32 cellular contexts compared by ENCODE assay signal in the genomic region with DNA sequence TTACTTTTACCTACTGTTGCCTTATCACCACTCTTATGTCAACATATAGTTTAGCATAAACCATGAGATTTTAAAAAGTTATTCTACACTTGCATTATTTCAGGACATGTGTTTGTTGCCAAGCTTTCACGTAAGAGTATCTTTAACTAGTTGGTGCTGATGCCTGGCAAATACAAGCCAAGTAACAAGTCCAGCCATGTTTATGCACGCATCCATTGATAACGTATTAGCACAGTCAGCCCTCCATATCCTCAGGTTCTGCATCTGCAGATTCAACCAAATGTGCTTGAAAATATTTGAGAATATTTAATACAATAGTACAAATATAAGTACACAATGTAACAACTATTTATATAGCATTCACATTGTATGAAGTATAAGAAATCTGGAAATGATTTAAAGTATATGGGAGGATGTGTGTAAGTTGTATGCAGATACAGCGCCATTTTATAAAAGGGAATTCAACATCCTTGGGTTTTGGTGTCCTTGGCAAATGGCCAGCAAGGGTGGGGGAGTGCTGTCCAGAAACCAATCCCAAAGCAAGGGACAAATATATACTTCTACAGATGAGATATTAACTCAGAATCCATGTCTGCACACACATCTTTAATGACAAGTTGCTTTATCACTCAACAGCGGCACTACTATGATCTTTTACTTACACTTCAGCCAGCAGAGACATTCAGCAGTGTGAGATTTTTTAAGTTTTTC. TPM values are rescaled to one million over a fixed set of nuclear protein-coding genes. Genes with fewer than 3 reads are reported as not detected.
DNase-seq lines count a peak whose midpoint lies in the region; ATAC-seq, FAIRE-seq and TF ChIP-seq lines count a peak whose summit lies in the region.
"Had no signal": no experiment of that assay in that cellular context is flagged by ENCODE, and none has a peak within 500 bp of the region (broad histone marks: within the 10 kb centered on the region; RNA-seq: fewer than 3 reads in every experiment).

No MANE protein-coding gene starts in this region.

- H3K36me3 Mint-ChIP-seq in CD4-positive, alpha-beta T cell (ENCODE audit: low read depth): peaks cover 97% of the 10 kb centered on the region
- peaks cover 5% of the 10 kb centered on the region for H3K36me3 Mint-ChIP-seq in T-helper 17 cell (ENCODE audit: low read depth)

- no peak overlapping the region for H3K4ac ChIP-seq in H1 (replicated peaks; ENCODE audit: insufficient read length, low read depth, low read length)

- no peak overlapping the region for H4K91ac ChIP-seq in H1 (replicated peaks; ENCODE audit: insufficient read length, low read length)

- WGBS in H1 (ENCODE audit: extremely low coverage in 1 of 2, insufficient coverage in 1 of 2, insufficient read length in 1 of 2, insufficient replicate concordance in 2 of 2, low coverage in 1 of 2, low lambda C conversion rate in 2 of 2, missing lambda C conversion rate in 1 of 2), 2 experiments: 94% methylated on average over 5 of the region's 5 CpGs; no CpG with 5 or more reads in 1 of the 2 experiments

- peaks cover 18 to 53% of the 10 kb centered on the region in 2 experiments for H3K79me2 ChIP-seq in H1 (ENCODE audit: control insufficient read depth in 1 of 2, insufficient read depth in 2 of 2, low read length in 2 of 2)

- no peak overlapping the region for H3K4me3 Mint-ChIP-seq in CD4-positive, alpha-beta T cell
- H3K4me3 Mint-ChIP-seq in T-helper 17 cell: no peak overlapping the region
- H3K4me3 Mint-ChIP-seq: effector memory CD8-positive, alpha-beta T cell; neural progenitor cell; stimulated activated naive CD8-positive, alpha-beta T cell treated with anti-CD3 and anti-CD28 coated beads, Interleukin-15, amount 100 ng/mL, for 72 hours had no signal

- no peak overlapping the region for H3K56ac ChIP-seq in H1 (replicated peaks; ENCODE audit: insufficient read length, low read depth, low read length)

- H3K27ac ChIP-seq in CD4-positive, alpha-beta T cell (ENCODE audit: low read depth, low read length): no peak overlapping the region
- H3K27ac ChIP-seq in H1 (ENCODE audit: low read depth, low read length) (no peak overlapping the region), lower lobe of right lung (no peak overlapping the region)
- H3K27ac ChIP-seq: C4-2B, neural progenitor cell, thoracic aorta had no signal

- no peak overlapping the region for H2BK5ac ChIP-seq in H1 (ENCODE audit: low read depth, low read length)

- H2BK15ac ChIP-seq in H1 (ENCODE audit: low read length): no peak overlapping the region

- H3K4me2 ChIP-seq in H1 (ENCODE audit: insufficient read depth in 1 of 2, low read depth in 2 of 2, low read length in 2 of 2): no peak overlapping the region
- H3K4me2 ChIP-seq: neural progenitor cell had no signal

- DNase-seq in DMS 273 (lab: John Stamatoyannopoulos, UW; ENCODE audit: unreplicated experiment) (peak; percentile 10), DMS 273 treated with DMSO at 0.1 percent for 48 hours (lab: John Stamatoyannopoulos, UW) (no peak), T-helper 17 cell (no peak), H1 (ENCODE audit: low read depth in 1 of 2, low spot score in 2 of 2) (no peak), lower lobe of right lung (no peak)
- DNase-seq in CD4-positive, alpha-beta T cell: no peak
- DNase-seq: activated CD8-positive, alpha-beta memory T cell treated with anti-CD3 and anti-CD28 coated beads, Interleukin-2, amount 50 U/mL, for 4 hours; Calu3; caudate nucleus; effector memory CD8-positive, alpha-beta T cell; glutamatergic neuron; H7; left colon; mammary epithelial cell; MM.1S; NCI-H1417 treated with DMSO at 0.1 percent for 48 hours; right cardiac atrium; SHP77 treated with DMSO at 0.1 percent for 48 hours; stimulated activated naive CD8-positive, alpha-beta T cell treated with anti-CD3 and anti-CD28 coated beads, Interleukin-15, amount 100 ng/mL, for 72 hours; T-helper 9 cell had no signal

- no peak overlapping the region for H3K23ac ChIP-seq in H1 (ENCODE audit: insufficient read length)

- H3K27ac Mint-ChIP-seq in CD4-positive, alpha-beta T cell: peak overlapping the region; percentile 20
- H3K27ac Mint-ChIP-seq in T-helper 17 cell: peak overlapping the region; percentile 24
- H3K27ac Mint-ChIP-seq: activated T-helper 2 cell treated with anti-CD3 and anti-CD28 coated beads, Interferon-gamma antibody, Interleukin-2, Interleukin-4, amounts not matched to agents 10 μg/mL and 5 μg/mL and 100 μg/mL, durations not matched to agents 14 hours and 24 hours and 36 hours; neural progenitor cell; stimulated activated naive CD8-positive, alpha-beta T cell treated with anti-CD3 and anti-CD28 coated beads, Interleukin-15, amount 100 ng/mL, for 72 hours had no signal

- FAIRE-seq in H1 (lab: Jason Lieb, UNC): no peak
- FAIRE-seq: astrocyte, GM19239, HTR-8/SVneo, urothelium cell line had no signal

- H3K4me1 Mint-ChIP-seq in CD4-positive, alpha-beta T cell (ENCODE audit: low read depth): peaks cover 51% of the 10 kb centered on the region
- peaks cover 23% of the 10 kb centered on the region for H3K4me1 Mint-ChIP-seq in T-helper 17 cell

- H2AFZ ChIP-seq in H1 (ENCODE audit: low read length): no peak overlapping the region
- H2AFZ ChIP-seq: neural progenitor cell had no signal

- no peaks in the 10 kb centered on the region for H3K79me1 ChIP-seq in H1 (ENCODE audit: low read depth, low read length)

- H4K5ac ChIP-seq in H1 (ENCODE audit: insufficient read length, low read depth, low read length): no peak overlapping the region

- H3K4me3 ChIP-seq in H1 (ENCODE audit: extremely low read depth in 1 of 4, insufficient read depth in 2 of 4, low read depth in 3 of 4, low read length in 4 of 4): no peak overlapping the region
- no peak overlapping the region for H3K4me3 ChIP-seq in lower lobe of right lung
- H3K4me3 ChIP-seq: neural progenitor cell, thoracic aorta had no signal

- no peak overlapping the region for H2BK120ac ChIP-seq in H1 (replicated peaks; ENCODE audit: low read depth, low read length)

- H4K8ac ChIP-seq in H1 (ENCODE audit: extremely low read depth, insufficient read depth, low read length): no peak overlapping the region

- no peak overlapping the region for H2BK20ac ChIP-seq in H1 (ENCODE audit: low read length)

- H3K9ac ChIP-seq in H1 (replicated peaks in 1 of 4; ENCODE audit: extremely low read depth in 1 of 4, low read depth in 3 of 4, low read length in 3 of 4): no peak overlapping the region
- H3K9ac ChIP-seq: neural progenitor cell had no signal

- peaks cover 6 to 18% of the 10 kb centered on the region in 2 experiments for H4K20me1 ChIP-seq in H1 (replicated peaks in 1 of 2; ENCODE audit: control insufficient read depth in 1 of 2, insufficient read depth in 2 of 2, low read length in 2 of 2)

- H3K4me1 ChIP-seq in H1 (replicated peaks in 1 of 4; ENCODE audit: control insufficient read depth in 3 of 4, insufficient read depth in 4 of 4, low read length in 3 of 4) (no peaks in the 10 kb centered on the region), lower lobe of right lung (peaks cover 28% of the 10 kb centered on the region)
- H3K4me1 ChIP-seq: neural progenitor cell had no signal

- no peak overlapping the region for H2BK12ac ChIP-seq in H1 (ENCODE audit: low read depth, low read length)

- TF ChIP-seq EP300 in H1 (IDR thresholded peaks at IDR 0.05; ENCODE audit: borderline replicate concordance in 1 of 2, low read depth in 2 of 2, low read length in 2 of 2): no peak

- ATAC-seq in CD4-positive, alpha-beta T cell (ENCODE audit: poor library complexity): no peak
- ATAC-seq in T-helper 17 cell: no peak
- ATAC-seq in GM18517 (IDR thresholded peaks at IDR 0.05; ENCODE audit: unreplicated experiment): no peak
- no peak for ATAC-seq in lower lobe of right lung
- no peak for ATAC-seq in GM21381 (IDR thresholded peaks at IDR 0.05; ENCODE audit: unreplicated experiment)
- ATAC-seq: effector memory CD8-positive, alpha-beta T cell; esophagus mucosa; left colon; Panc1; right cardiac atrium; stimulated activated naive CD8-positive, alpha-beta T cell treated with anti-CD3 and anti-CD28 coated beads, Interleukin-15, amount 100 ng/mL, for 72 hours had no signal

- H3K27me3 Mint-ChIP-seq in CD4-positive, alpha-beta T cell: no peaks in the 10 kb centered on the region
- no peaks in the 10 kb centered on the region for H3K27me3 Mint-ChIP-seq in T-helper 17 cell
- H3K27me3 Mint-ChIP-seq: effector memory CD8-positive, alpha-beta T cell; stimulated activated naive CD8-positive, alpha-beta T cell treated with anti-CD3 and anti-CD28 coated beads, Interleukin-15, amount 100 ng/mL, for 72 hours had no signal

- CTCF ChIA-PET in CD4-positive, alpha-beta T cell (lab: Charles Lee): interaction anchor here (0.7 kb wide), 1 partner anchor 36 kb away, joined by 4 read pairs; no protein-coding TSS in a partner anchor
- CTCF ChIA-PET in H1 (lab: Charles Lee; ENCODE audit: partially characterized antibody): interaction anchor here (0.7 to 1.0 kb wide), 3 partner anchors 11 to 295 kb away, joined by 3 read pairs; no protein-coding TSS in a partner anchor

- H3K9me3 Mint-ChIP-seq in CD4-positive, alpha-beta T cell: no peaks in the 10 kb centered on the region
- H3K9me3 Mint-ChIP-seq: activated T-helper 2 cell treated with anti-CD3 and anti-CD28 coated beads, Interferon-gamma antibody, Interleukin-2, Interleukin-4, amounts not matched to agents 10 μg/mL and 5 μg/mL and 100 μg/mL, durations not matched to agents 14 hours and 24 hours and 36 hours; effector memory CD8-positive, alpha-beta T cell; neural progenitor cell; stimulated activated naive CD8-positive, alpha-beta T cell treated with anti-CD3 and anti-CD28 coated beads, Interleukin-15, amount 100 ng/mL, for 72 hours had no signal

- no peaks in the 10 kb centered on the region for H3K27me3 ChIP-seq in CD4-positive, alpha-beta T cell (ENCODE audit: control insufficient read depth, insufficient read depth, low read length)
- no peaks in the 10 kb centered on the region for H3K27me3 ChIP-seq in H1 (replicated peaks in 1 of 4; ENCODE audit: control insufficient read depth in 3 of 4, extremely low read depth in 1 of 4, insufficient read depth in 3 of 4, low read length in 3 of 4)
- H3K27me3 ChIP-seq in lower lobe of right lung (ENCODE audit: low read depth): no peaks in the 10 kb centered on the region
- H3K27me3 ChIP-seq: neural progenitor cell had no signal

- TF ChIP-seq POLR2A in H1 (IDR thresholded peaks at IDR 0.05; ENCODE audit: control extremely low read depth in 1 of 2, low read depth in 2 of 2, low read length in 2 of 2): peak in 1 of 2 experiments; percentile 67; a peak in 1 of 3 replicates

- H3K36me3 ChIP-seq in H1 (ENCODE audit: control insufficient read depth in 2 of 4, insufficient read depth in 4 of 4, low read length in 3 of 4) (peaks cover 20 to 95% (median 78%) of the 10 kb centered on the region in 4 experiments; a peak in 7 of 8 replicates), lower lobe of right lung (peaks cover 93% of the 10 kb centered on the region)

- H2AK5ac ChIP-seq in H1 (ENCODE audit: low read depth, low read length): no peak overlapping the region

- H3K9me3 ChIP-seq in CD4-positive, alpha-beta T cell (ENCODE audit: control insufficient read depth, low read length): no peaks in the 10 kb centered on the region
- H3K9me3 ChIP-seq in T-helper 17 cell (ENCODE audit: control insufficient read depth, low read length, poor library complexity, severe bottlenecking) (no peaks in the 10 kb centered on the region), H1 (ENCODE audit: insufficient read depth in 2 of 2, low read depth in 1 of 2, low read length in 1 of 2) (no peaks in the 10 kb centered on the region), lower lobe of right lung (no peaks in the 10 kb centered on the region)
- H3K9me3 ChIP-seq: thoracic aorta had no signal

- POLR2A ChIA-PET in CD4-positive, alpha-beta T cell (lab: Charles Lee): interaction anchor here (1.1 to 1.8 kb wide), 4 partner anchors 8 to 545 kb away, joined by 3 to 5 read pairs (median 4); a partner anchor contains a TSS
- POLR2A ChIA-PET in H1 (lab: Charles Lee; ENCODE audit: partially characterized antibody): interaction anchor here (0.6 to 6.4 kb wide), 16 partner anchors 8 to 707 kb away, joined by 3 to 35 read pairs (median 4); a partner anchor contains a TSS

- no peaks in the 10 kb centered on the region; the same call in 1 of the 2 replicates for H3K23me2 ChIP-seq in H1 (ENCODE audit: low read depth, low read length)

- intact Hi-C loops in CD4-positive, alpha-beta T cell (cut with DNase I, micrococcal nuclease): no loop called here
- intact Hi-C loops in lower lobe of right lung (cut with DNase I): no loop called here

- TF ChIP-seq CTCF in CD4-positive, alpha-beta T cell (IDR thresholded peaks at IDR 0.05): no peak
- TF ChIP-seq CTCF in H1 (IDR thresholded peaks at IDR 0.05; ENCODE audit: control extremely low read depth in 1 of 3, insufficient read depth in 1 of 3, low read depth in 1 of 3, low read length in 3 of 3) (no peak), lower lobe of right lung (IDR thresholded peaks at IDR 0.05) (no peak)

- no peak overlapping the region for H3K18ac ChIP-seq in H1 (ENCODE audit: extremely low read depth, low read length)

- TF ChIP-seq RAD21 in H1 (IDR thresholded peaks at IDR 0.05 in 1 of 2, conservative IDR thresholded peaks at IDR 0.05 in 1 of 2; ENCODE audit: low read depth in 2 of 2, low read length in 2 of 2): no peak

- H3K14ac ChIP-seq in H1 (ENCODE audit: insufficient read length): no peak overlapping the region

RNA-seq across cellular contexts. Expression of a gene that starts 8.7 kb away (rescaled TPM):
- total RNA-seq in CD4-positive, alpha-beta T cell: 10 to 100 TPM; 58.5 to 67.6 TPM
- total RNA-seq in T-helper 17 cell (100 to 1,000 TPM; 103 to 105 TPM), lower lobe of right lung (116 TPM)
- total RNA-seq in H1 (2021; fragmentation: NEBNext Ultra II Directional; extraction: Animal tissue kit (Norgen Biotek cat#: 25700)): 223 and 234 TPM in 2 replicates
- 98.2 and 108 TPM in 2 replicates for polyA plus RNA-seq in H1 (2011; rRNA removed)
- polyA plus RNA-seq in H1 (2011; cell fraction: cytosol; rRNA removed): 119 TPM
- 455 TPM for polyA plus RNA-seq in H1 (2011; cell fraction: nucleus; rRNA removed)
- 155 to 216 TPM (median 176 TPM) in 4 replicates for polyA plus RNA-seq in H1 (2012, experiment 1 of 2)
- polyA plus RNA-seq in H1 (2012, experiment 2 of 2): 34.4 TPM
- polyA plus RNA-seq in H1 (2013, experiment 1 of 2): 232 TPM
- polyA plus RNA-seq in H1 (2013, experiment 2 of 2): 212 TPM
- 198 and 273 TPM in 2 replicates for polyA minus RNA-seq in H1 (2011; rRNA and poly(A)+ RNA removed)
- polyA minus RNA-seq in H1 (2011; cell fraction: cytosol; rRNA and poly(A)+ RNA removed): 129 TPM
- 396 TPM for polyA minus RNA-seq in H1 (2011; cell fraction: nucleus; rRNA and poly(A)+ RNA removed)

RNA-seq across cellular contexts. Expression of a gene that starts 25.9 kb away (rescaled TPM):
- total RNA-seq in CD4-positive, alpha-beta T cell: 10 to 100 TPM; 74.2 to 78.0 TPM
- total RNA-seq in T-helper 17 cell (10 to 100 TPM; 36.9 to 50.3 TPM), lower lobe of right lung (29.2 TPM)
- 62.6 and 68.9 TPM in 2 replicates for total RNA-seq in H1 (2021; fragmentation: NEBNext Ultra II Directional; extraction: Animal tissue kit (Norgen Biotek cat#: 25700))
- 16.4 and 26.7 TPM in 2 replicates for polyA plus RNA-seq in H1 (2011; rRNA removed)
- polyA plus RNA-seq in H1 (2011; cell fraction: cytosol; rRNA removed): 31.0 TPM
- polyA plus RNA-seq in H1 (2011; cell fraction: nucleus; rRNA removed): 16.1 TPM
- 49.6 to 67.5 TPM (median 60.3 TPM) in 4 replicates for polyA plus RNA-seq in H1 (2012, experiment 1 of 2)
- 5.7 TPM for polyA plus RNA-seq in H1 (2012, experiment 2 of 2)
- polyA plus RNA-seq in H1 (2013, experiment 1 of 2): 24.9 TPM
- polyA plus RNA-seq in H1 (2013, experiment 2 of 2): 29.4 TPM
- polyA minus RNA-seq in H1 (2011; rRNA and poly(A)+ RNA removed): 76.6 and 83.1 TPM in 2 replicates
- 22.8 TPM for polyA minus RNA-seq in H1 (2011; cell fraction: cytosol; rRNA and poly(A)+ RNA removed)
- polyA minus RNA-seq in H1 (2011; cell fraction: nucleus; rRNA and poly(A)+ RNA removed): 34.8 TPM
